ENCODE assay signal across 10 cellular contexts in genomic region chr12:66647034-66647691, GRCh38. TPM values are rescaled to one million over a fixed set of nuclear protein-coding genes. Genes with fewer than 3 reads are reported as not detected.
A peak's percentile ranks its signal among the peaks of the same experiment; 100 is the strongest.
DNase-seq lines count a peak whose midpoint lies in the region; ATAC-seq and TF ChIP-seq lines count a peak whose summit lies in the region.
"Had no signal": no experiment of that assay in that cellular context is flagged by ENCODE, and none has a peak within 500 bp of the region (broad histone marks: within the 10 kb centered on the region; RNA-seq: fewer than 3 reads in every experiment).

No MANE protein-coding gene starts in this region.

- no peaks in the 10 kb centered on the region for H3K27me3 Mint-ChIP-seq in progenitor cell of endocrine pancreas
- H3K27me3 Mint-ChIP-seq: activated CD4-positive, alpha-beta T cell treated with anti-CD3 and anti-CD28 coated beads for 36 hours had no signal

- ATAC-seq in SK-N-SH treated with all-trans-retinoic acid at 6 μM for 48 hours = peak; percentile 81
- ATAC-seq: activated CD4-positive, alpha-beta T cell treated with anti-CD3 and anti-CD28 coated beads for 36 hours had no signal

- peaks cover 3% of the 10 kb centered on the region for H3K4me1 Mint-ChIP-seq in progenitor cell of endocrine pancreas (ENCODE audit: low read depth)
- H3K4me1 Mint-ChIP-seq: activated CD4-positive, alpha-beta T cell treated with anti-CD3 and anti-CD28 coated beads for 36 hours had no signal

- DNase-seq in HCEC 1CT (peak; percentile 92), fibroblast of peridontal ligament (ENCODE audit: extremely low read depth) (peak; percentile 93), smooth muscle cell of the brain vasculature (ENCODE audit: low read depth, low spot score) (peak; percentile 35), caudate nucleus (lab: John Stamatoyannopoulos, UW) (no peak), progenitor cell of endocrine pancreas (ENCODE audit: low spot score, unreplicated experiment) (no peak)
- DNase-seq in stimulated activated CD8-positive, alpha-beta memory T cell treated with anti-CD3 and anti-CD28 coated beads, Interleukin-4, amount 100 ng/mL, for 48 hours = no peak
- DNase-seq: activated CD4-positive, alpha-beta T cell treated with anti-CD3 and anti-CD28 coated beads for 36 hours had no signal

- H3K4me3 Mint-ChIP-seq in progenitor cell of endocrine pancreas (ENCODE audit: low read depth) = no peak overlapping the region
- H3K4me3 Mint-ChIP-seq: activated CD4-positive, alpha-beta T cell treated with anti-CD3 and anti-CD28 coated beads for 36 hours had no signal

- no peak for TF ChIP-seq CTCF in progenitor cell of endocrine pancreas (IDR thresholded peaks at IDR 0.05; ENCODE audit: unreplicated experiment)

- H3K27ac ChIP-seq in caudate nucleus (ENCODE audit: low read depth, low read length) = no peak overlapping the region
- H3K27ac ChIP-seq: SK-N-MC had no signal

- no peak overlapping the region for H3K27ac Mint-ChIP-seq in progenitor cell of endocrine pancreas
- H3K27ac Mint-ChIP-seq: activated CD4-positive, alpha-beta T cell treated with anti-CD3 and anti-CD28 coated beads for 36 hours; activated T-helper 2 cell treated with anti-CD3 and anti-CD28 coated beads, Interferon-gamma antibody, Interleukin-2, Interleukin-4, amounts not matched to agents 10 μg/mL and 5 μg/mL and 100 μg/mL, durations not matched to agents 14 hours and 24 hours and 36 hours had no signal

- H3K9me3 Mint-ChIP-seq in progenitor cell of endocrine pancreas (ENCODE audit: low read depth) = peaks cover 2% of the 10 kb centered on the region
- H3K9me3 Mint-ChIP-seq: activated T-helper 2 cell treated with anti-CD3 and anti-CD28 coated beads, Interferon-gamma antibody, Interleukin-2, Interleukin-4, amounts not matched to agents 10 μg/mL and 5 μg/mL and 100 μg/mL, durations not matched to agents 14 hours and 24 hours and 36 hours had no signal

- H3K36me3 Mint-ChIP-seq in progenitor cell of endocrine pancreas (ENCODE audit: insufficient read depth) = no peaks in the 10 kb centered on the region

TF ChIP-seq in SK-N-SH treated with all-trans-retinoic acid at 6 μM for 48 hours, 23 proteins besides CTCF, POLR2A, EP300 and RAD21:
- TF ChIP-seq ZNF8 (CRISPR knock-in tag; IDR thresholded peaks at IDR 0.05) = no peak
- no peak for TF ChIP-seq ZC3H10 (CRISPR knock-in tag; IDR thresholded peaks at IDR 0.05)
- TF ChIP-seq ZFP30 (CRISPR knock-in tag; IDR thresholded peaks at IDR 0.05) = no peak
- no peak for TF ChIP-seq GLIS3 (CRISPR knock-in tag; IDR thresholded peaks at IDR 0.05)
- no peak for TF ChIP-seq ESRRG (CRISPR knock-in tag; IDR thresholded peaks at IDR 0.05)
- TF ChIP-seq RARB (CRISPR knock-in tag; IDR thresholded peaks at IDR 0.05) = no peak
- TF ChIP-seq TCF4 (CRISPR knock-in tag; IDR thresholded peaks at IDR 0.05; ENCODE audit: borderline replicate concordance) = no peak
- TF ChIP-seq POU6F1 (CRISPR knock-in tag; IDR thresholded peaks at IDR 0.05; ENCODE audit: borderline replicate concordance, low read depth) = no peak
- no peak for TF ChIP-seq ARNTL (CRISPR knock-in tag; IDR thresholded peaks at IDR 0.05; ENCODE audit: borderline replicate concordance, low read depth)
- TF ChIP-seq CREB5 (CRISPR knock-in tag; IDR thresholded peaks at IDR 0.05; ENCODE audit: low read depth) = no peak
- no peak for TF ChIP-seq SNAI2 (CRISPR knock-in tag; IDR thresholded peaks at IDR 0.05)
- no peak for TF ChIP-seq TOX (CRISPR knock-in tag; IDR thresholded peaks at IDR 0.05; ENCODE audit: borderline replicate concordance)
- no peak for TF ChIP-seq CSDC2 (CRISPR knock-in tag; IDR thresholded peaks at IDR 0.05)

RNA-seq across cellular contexts. Expression of gene GRIP1, which starts 31.7 kb away (rescaled TPM):
- total RNA-seq in progenitor cell of endocrine pancreas = 40.4 and 41.3 TPM in 2 replicates
- total RNA-seq: activated T-helper 2 cell treated with anti-CD3 and anti-CD28 coated beads, Interferon-gamma antibody, Interleukin-2, Interleukin-4, amounts not matched to agents 10 μg/mL and 5 μg/mL and 100 μg/mL, durations not matched to agents 14 hours and 24 hours and 36 hours had no signal

Comparison
In these comparisons a context has a peak if more than half of its experiments do, and no peak if none do; other contexts are left out.
1. DNase-seq: peak in HCEC 1CT (single experiment), fibroblast of peridontal ligament (single experiment) and smooth muscle cell of the brain vasculature (single experiment); none in caudate nucleus (0 of 61), progenitor cell of endocrine pancreas (single experiment) and stimulated activated CD8-positive, alpha-beta memory T cell treated with anti-CD3 and anti-CD28 coated beads, Interleukin-4, amount 100 ng/mL, for 48 hours (single experiment).